14 cellular contexts compared by ENCODE assay signal in the genomic region with DNA sequence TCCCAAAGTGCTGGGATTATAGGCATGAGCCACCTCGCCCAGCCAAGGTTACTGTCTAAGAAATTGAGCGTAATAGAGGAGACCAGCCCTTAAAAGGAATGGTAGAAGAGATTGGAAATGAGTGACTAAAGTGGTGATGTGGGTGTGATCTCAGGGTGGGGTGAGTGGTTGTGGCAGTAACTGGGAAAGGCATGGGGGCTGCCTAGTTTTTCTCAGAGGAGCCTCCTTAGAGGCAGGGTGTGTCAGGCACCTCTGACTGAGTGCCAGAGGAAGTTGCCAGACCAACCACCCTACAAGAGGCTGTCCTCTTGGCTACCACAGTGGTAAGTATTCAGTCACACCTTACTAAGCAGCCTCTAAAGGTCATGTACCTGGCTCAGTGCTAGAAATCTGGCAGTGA. TPM values are rescaled to one million over a fixed set of nuclear protein-coding genes. Genes with fewer than 3 reads are reported as not detected.
DNase-seq lines count a peak whose midpoint lies in the region; ATAC-seq and TF ChIP-seq lines count a peak whose summit lies in the region.
"Had no signal": no experiment of that assay in that cellular context is flagged by ENCODE, and none has a peak within 500 bp of the region (broad histone marks: within the 10 kb centered on the region; RNA-seq: fewer than 3 reads in every experiment).

No MANE protein-coding gene starts in this region.

- intact Hi-C loops in activated T-helper 1 cell treated with anti-CD3 and anti-CD28 coated beads, Interleukin-12 subunit alpha, Interleukin-12 subunit beta, Interleukin-2, Interleukin-4 antibody, amounts not matched to agents 30 ng/mL and 10 ng/mL and 1 ng/mL, durations not matched to agents 14 hours and 24 hours and 36 hours (cut with micrococcal nuclease): no loop called here
- intact Hi-C loops in lower lobe of right lung (cut with DNase I): no loop called here

- no peak overlapping the region for H3K27ac ChIP-seq in HEK293 (ENCODE audit: extremely low read depth, low read depth, low read length)
- peak overlapping the region; percentile 26 for H3K27ac ChIP-seq in lower lobe of right lung
- H3K27ac ChIP-seq: BLaER1 had no signal

- ATAC-seq in lower lobe of right lung: peak; percentile 80 to 95
- ATAC-seq in HG02642 (IDR thresholded peaks at IDR 0.05; ENCODE audit: poor library complexity, unreplicated experiment): no peak

- H3K4me1 ChIP-seq in HEK293 (ENCODE audit: control insufficient read depth, insufficient read depth, low read length) (peaks cover 5% of the 10 kb centered on the region; the same call in 1 of the 2 replicates), lower lobe of right lung (peaks cover 8% of the 10 kb centered on the region)
- H3K4me1 ChIP-seq: BLaER1 had no signal

- no peaks in the 10 kb centered on the region for H3K9me3 Mint-ChIP-seq in activated T-helper 1 cell treated with anti-CD3 and anti-CD28 coated beads, Interleukin-12 subunit alpha, Interleukin-12 subunit beta, Interleukin-2, Interleukin-4 antibody, amounts not matched to agents 30 ng/mL and 10 ng/mL and 1 ng/mL, durations not matched to agents 14 hours and 24 hours and 36 hours
- H3K9me3 Mint-ChIP-seq: endodermal cell had no signal

- H3K9me3 ChIP-seq in HEK293 (ENCODE audit: control insufficient read depth, insufficient read depth, low read depth, low read length) (no peaks in the 10 kb centered on the region), lower lobe of right lung (no peaks in the 10 kb centered on the region)
- H3K9me3 ChIP-seq: BLaER1 had no signal

- no peak for TF ChIP-seq CTCF in HEK293 (tag by site-specific recombination; IDR thresholded peaks at IDR 0.05)
- no peak for TF ChIP-seq CTCF in lower lobe of right lung (IDR thresholded peaks at IDR 0.05)

- DNase-seq in A172 (ENCODE audit: low spot score) (peak; percentile 39), lower lobe of right lung (no peak), SIG-M5 (lab: John Stamatoyannopoulos, UW) (no peak), D341Med (ENCODE audit: low spot score) (no peak), H7 (no peak)
- DNase-seq in activated T-helper 1 cell treated with anti-CD3 and anti-CD28 coated beads, Interleukin-12 subunit alpha, Interleukin-12 subunit beta, Interleukin-2, Interleukin-4 antibody, amounts not matched to agents 30 ng/mL and 10 ng/mL and 1 ng/mL, durations not matched to agents 14 hours and 24 hours and 36 hours (ENCODE audit: low spot score): no peak
- DNase-seq: endodermal cell, IMR-90, NCI-H1694 had no signal

- H3K27ac Mint-ChIP-seq in activated T-helper 1 cell treated with anti-CD3 and anti-CD28 coated beads, Interleukin-12 subunit alpha, Interleukin-12 subunit beta, Interleukin-2, Interleukin-4 antibody, amounts not matched to agents 30 ng/mL and 10 ng/mL and 1 ng/mL, durations not matched to agents 14 hours and 24 hours and 36 hours: peak overlapping the region; percentile 27
- H3K27ac Mint-ChIP-seq: endodermal cell had no signal

- H3K27me3 ChIP-seq in lower lobe of right lung (ENCODE audit: low read depth) (no peaks in the 10 kb centered on the region), H7 (ENCODE audit: control insufficient read depth, insufficient read depth, low read length) (no peaks in the 10 kb centered on the region)
- H3K27me3 ChIP-seq: BLaER1 had no signal

- H3K4me3 Mint-ChIP-seq in activated T-helper 1 cell treated with anti-CD3 and anti-CD28 coated beads, Interleukin-12 subunit alpha, Interleukin-12 subunit beta, Interleukin-2, Interleukin-4 antibody, amounts not matched to agents 30 ng/mL and 10 ng/mL and 1 ng/mL, durations not matched to agents 14 hours and 24 hours and 36 hours: no peak overlapping the region
- H3K4me3 Mint-ChIP-seq: endodermal cell had no signal

- CTCF ChIA-PET in HEK293 (lab: Yijun Ruan, JAX): no interaction called here

- peaks cover 31% of the 10 kb centered on the region for H3K36me3 Mint-ChIP-seq in activated T-helper 1 cell treated with anti-CD3 and anti-CD28 coated beads, Interleukin-12 subunit alpha, Interleukin-12 subunit beta, Interleukin-2, Interleukin-4 antibody, amounts not matched to agents 30 ng/mL and 10 ng/mL and 1 ng/mL, durations not matched to agents 14 hours and 24 hours and 36 hours (ENCODE audit: low read depth)

- H3K36me3 ChIP-seq in HEK293 (ENCODE audit: control insufficient read depth in 2 of 2, insufficient read depth in 1 of 2, low read length in 2 of 2) (peaks cover 20 to 28% of the 10 kb centered on the region in 2 experiments; a peak in 2 of 3 replicates), lower lobe of right lung (peaks cover 17% of the 10 kb centered on the region), H7 (replicated peaks; ENCODE audit: control insufficient read depth, insufficient read depth, low read length) (peaks cover 1% of the 10 kb centered on the region)

- no peaks in the 10 kb centered on the region for H3K27me3 Mint-ChIP-seq in activated T-helper 1 cell treated with anti-CD3 and anti-CD28 coated beads, Interleukin-12 subunit alpha, Interleukin-12 subunit beta, Interleukin-2, Interleukin-4 antibody, amounts not matched to agents 30 ng/mL and 10 ng/mL and 1 ng/mL, durations not matched to agents 14 hours and 24 hours and 36 hours (ENCODE audit: insufficient read depth)

- H3K4me1 Mint-ChIP-seq in activated T-helper 1 cell treated with anti-CD3 and anti-CD28 coated beads, Interleukin-12 subunit alpha, Interleukin-12 subunit beta, Interleukin-2, Interleukin-4 antibody, amounts not matched to agents 30 ng/mL and 10 ng/mL and 1 ng/mL, durations not matched to agents 14 hours and 24 hours and 36 hours (ENCODE audit: low read depth): peaks cover 22% of the 10 kb centered on the region
- H3K4me1 Mint-ChIP-seq: endodermal cell had no signal

- H3K4me3 ChIP-seq in HEK293 (ENCODE audit: low read depth, low read length): no peak overlapping the region
- no peak overlapping the region for H3K4me3 ChIP-seq in lower lobe of right lung
- no peak overlapping the region for H3K4me3 ChIP-seq in H7 (ENCODE audit: insufficient read depth, low read depth, low read length)
- H3K4me3 ChIP-seq: BLaER1 had no signal

- POLR2A ChIA-PET in HEK293 (lab: Yijun Ruan, JAX): interaction anchor here (1.1 kb wide), 1 partner anchor 8 kb away, joined by 8 read pairs; a partner anchor contains a TSS

TF ChIP-seq in HEK293, 187 proteins besides CTCF, POLR2A, EP300 and RAD21:
- TF ChIP-seq ZNF16 (tag by site-specific recombination; IDR thresholded peaks at IDR 0.05; ENCODE audit: low read depth): no peak
- peak; percentile 99 for TF ChIP-seq KLF1 (tag by site-specific recombination; IDR thresholded peaks at IDR 0.05)

RNA-seq across cellular contexts. Expression of a gene that starts 8.9 kb away (rescaled TPM):
- total RNA-seq in A172 (2014; rRNA removed; shearing (Covaris generic)): 12.8 and 12.9 TPM in 2 replicates
- 34.7 and 37.2 TPM in 2 replicates for total RNA-seq in activated T-helper 1 cell treated with anti-CD3 and anti-CD28 coated beads, Interleukin-12 subunit alpha, Interleukin-12 subunit beta, Interleukin-2, Interleukin-4 antibody, amounts not matched to agents 30 ng/mL and 10 ng/mL and 1 ng/mL, durations not matched to agents 14 hours and 24 hours and 36 hours
- total RNA-seq in lower lobe of right lung: 15.1 TPM
- total RNA-seq in H7 (2014; rRNA removed; shearing (Covaris generic)): 46.9 and 54.9 TPM in 2 replicates

RNA-seq across cellular contexts. Expression of a gene that starts 8.9 kb away (rescaled TPM):
- total RNA-seq in A172 (2014; rRNA removed; shearing (Covaris generic)): 9.1 and 10.2 TPM in 2 replicates
- 28.2 and 28.4 TPM in 2 replicates for total RNA-seq in activated T-helper 1 cell treated with anti-CD3 and anti-CD28 coated beads, Interleukin-12 subunit alpha, Interleukin-12 subunit beta, Interleukin-2, Interleukin-4 antibody, amounts not matched to agents 30 ng/mL and 10 ng/mL and 1 ng/mL, durations not matched to agents 14 hours and 24 hours and 36 hours
- 9.9 TPM for total RNA-seq in lower lobe of right lung
- total RNA-seq in H7 (2014; rRNA removed; shearing (Covaris generic)): 19.4 and 26.4 TPM in 2 replicates

RNA-seq across cellular contexts. Expression of a gene that starts 16.2 kb away (rescaled TPM):
- total RNA-seq in A172 (2014; rRNA removed; shearing (Covaris generic)): not detected in 2 replicates
- total RNA-seq in activated T-helper 1 cell treated with anti-CD3 and anti-CD28 coated beads, Interleukin-12 subunit alpha, Interleukin-12 subunit beta, Interleukin-2, Interleukin-4 antibody, amounts not matched to agents 30 ng/mL and 10 ng/mL and 1 ng/mL, durations not matched to agents 14 hours and 24 hours and 36 hours: not detected in 2 replicates
- not detected for total RNA-seq in lower lobe of right lung
- total RNA-seq in H7 (2014; rRNA removed; shearing (Covaris generic)): not detected in 2 replicates
- total RNA-seq: aorta, endodermal cell, IMR-90, urinary bladder had no signal

RNA-seq across cellular contexts. Expression of a gene that starts 32.7 kb away (rescaled TPM):
- not detected in 2 replicates for total RNA-seq in A172 (2014; rRNA removed; shearing (Covaris generic))
- total RNA-seq in activated T-helper 1 cell treated with anti-CD3 and anti-CD28 coated beads, Interleukin-12 subunit alpha, Interleukin-12 subunit beta, Interleukin-2, Interleukin-4 antibody, amounts not matched to agents 30 ng/mL and 10 ng/mL and 1 ng/mL, durations not matched to agents 14 hours and 24 hours and 36 hours: 2.4 and 2.6 TPM in 2 replicates
- total RNA-seq in lower lobe of right lung: 29.5 TPM
- total RNA-seq in H7 (2014; rRNA removed; shearing (Covaris generic)): 0.33 TPM in 1 of 2 replicates, not detected in the other
- total RNA-seq: IMR-90 had no signal

RNA-seq across cellular contexts. Expression of a gene that starts 51.7 kb away (rescaled TPM):
- total RNA-seq in A172 (2014; rRNA removed; shearing (Covaris generic)): not detected in 2 replicates
- total RNA-seq in activated T-helper 1 cell treated with anti-CD3 and anti-CD28 coated beads, Interleukin-12 subunit alpha, Interleukin-12 subunit beta, Interleukin-2, Interleukin-4 antibody, amounts not matched to agents 30 ng/mL and 10 ng/mL and 1 ng/mL, durations not matched to agents 14 hours and 24 hours and 36 hours: not detected in 2 replicates
- total RNA-seq in lower lobe of right lung: 0.18 TPM
- 0.03 and 0.48 TPM in 2 replicates for total RNA-seq in H7 (2014; rRNA removed; shearing (Covaris generic))
- total RNA-seq: aorta, IMR-90, urinary bladder had no signal
